19 cellular contexts compared by ENCODE assay signal in the genomic region with DNA sequence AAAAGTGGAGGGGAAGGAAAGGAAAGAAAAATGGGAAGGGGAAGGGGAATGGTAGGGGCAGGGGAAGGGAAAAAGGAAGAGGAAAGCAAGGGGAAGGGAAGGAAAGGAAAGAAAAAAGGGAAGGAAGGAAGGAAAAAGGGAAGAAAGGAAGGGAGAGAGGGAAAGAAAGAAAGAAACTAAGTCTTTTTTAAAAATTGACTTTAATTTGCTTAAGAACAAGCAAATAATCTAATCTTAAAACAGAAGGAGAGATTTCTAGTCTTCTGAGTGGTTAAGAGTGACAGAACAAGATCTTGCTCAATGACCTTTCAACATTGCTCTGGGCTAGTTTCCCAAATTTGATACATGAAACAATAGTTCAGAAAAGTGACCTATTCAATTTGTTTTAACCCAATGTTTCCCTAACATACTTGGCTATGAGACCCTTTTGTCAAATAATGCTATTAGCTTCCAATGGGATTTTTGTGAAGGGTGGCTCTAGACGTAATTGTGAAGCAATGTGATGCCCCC. TPM values are rescaled to one million over a fixed set of nuclear protein-coding genes. Genes with fewer than 3 reads are reported as not detected.
A peak's percentile ranks its signal among the peaks of the same experiment; 100 is the strongest.
DNase-seq lines count a peak whose midpoint lies in the region; ATAC-seq and TF ChIP-seq lines count a peak whose summit lies in the region.
"Had no signal": no experiment of that assay in that cellular context is flagged by ENCODE, and none has a peak within 500 bp of the region (broad histone marks: within the 10 kb centered on the region; RNA-seq: fewer than 3 reads in every experiment).

No MANE protein-coding gene starts in this region.

- H3K36me3 Mint-ChIP-seq in glutamatergic neuron (ENCODE audit: unreplicated experiment): no peaks in the 10 kb centered on the region
- H3K36me3 Mint-ChIP-seq in HFFc6 (ENCODE audit: low read depth): no peaks in the 10 kb centered on the region

- no peaks in the 10 kb centered on the region for H3K9me3 ChIP-seq in adipocyte (ENCODE audit: control insufficient read depth, low read length)
- no peaks in the 10 kb centered on the region for H3K9me3 ChIP-seq in right lobe of liver
- no peaks in the 10 kb centered on the region for H3K9me3 ChIP-seq in suprapubic skin
- H3K9me3 ChIP-seq: A549, MG63 had no signal

- H3K27me3 ChIP-seq in adipocyte (replicated peaks; ENCODE audit: control insufficient read depth, insufficient read depth, low read length): no peaks in the 10 kb centered on the region
- no peaks in the 10 kb centered on the region for H3K27me3 ChIP-seq in right lobe of liver
- no peaks in the 10 kb centered on the region for H3K27me3 ChIP-seq in suprapubic skin
- H3K27me3 ChIP-seq: MG63 had no signal

- H3K4me1 Mint-ChIP-seq in glutamatergic neuron (ENCODE audit: low read depth, unreplicated experiment) (no peaks in the 10 kb centered on the region), HFFc6 (ENCODE audit: low read depth) (peaks cover 4% of the 10 kb centered on the region)

- H3K27me3 Mint-ChIP-seq in glutamatergic neuron (ENCODE audit: unreplicated experiment) (peaks cover 2% of the 10 kb centered on the region), HFFc6 (ENCODE audit: insufficient read depth) (peaks cover 2% of the 10 kb centered on the region; the same call in 1 of the 2 replicates)

- H3K4me3 Mint-ChIP-seq in glutamatergic neuron (ENCODE audit: unreplicated experiment): no peak overlapping the region
- no peak overlapping the region for H3K4me3 Mint-ChIP-seq in HFFc6
- H3K4me3 Mint-ChIP-seq: H9 had no signal

- WGBS in right lobe of liver (ENCODE audit: insufficient coverage, low coverage, low lambda C conversion rate, missing lambda C conversion rate): 13% methylated on average over 1 of the region's 1 CpG
- 76% methylated on average over 1 of the region's 1 CpG for WGBS in suprapubic skin

- TF ChIP-seq CTCF in AG10803 (conservative IDR thresholded peaks at IDR 0.05; ENCODE audit: low read length) (no peak), fibroblast of mammary gland (conservative IDR thresholded peaks at IDR 0.05; ENCODE audit: control insufficient read depth, insufficient read depth, low read depth, low read length) (no peak), right lobe of liver (IDR thresholded peaks at IDR 0.05) (no peak), glutamatergic neuron (IDR thresholded peaks at IDR 0.05; ENCODE audit: partially characterized antibody, unreplicated experiment) (no peak), HFFc6 (IDR thresholded peaks at IDR 0.05) (no peak), suprapubic skin (IDR thresholded peaks at IDR 0.05) (no peak)

- intact Hi-C loops in right lobe of liver (cut with DNase I): no loop called here
- intact Hi-C loops in sciatic nerve (cut with DNase I): no loop called here

- peaks cover 34% of the 10 kb centered on the region for H3K4me1 ChIP-seq in adipocyte (ENCODE audit: control insufficient read depth, insufficient read depth, low read length)
- peaks cover 0 to 19% (median 6%) of the 10 kb centered on the region in 4 donors for H3K4me1 ChIP-seq in right lobe of liver
- peaks cover 6% of the 10 kb centered on the region for H3K4me1 ChIP-seq in suprapubic skin

- H3K4me3 ChIP-seq in AG10803 (ENCODE audit: low read length) (no peak overlapping the region), adipocyte (ENCODE audit: low read length) (peak overlapping the region; percentile 37), fibroblast of mammary gland (ENCODE audit: control insufficient read depth, low read depth, low read length) (no peak overlapping the region), right lobe of liver (no peak overlapping the region), suprapubic skin (no peak overlapping the region)
- H3K4me3 ChIP-seq: A549, GM12878, MG63 had no signal

- no peak overlapping the region for H3K27ac Mint-ChIP-seq in glutamatergic neuron (ENCODE audit: unreplicated experiment)
- no peak overlapping the region for H3K27ac Mint-ChIP-seq in HFFc6
- H3K27ac Mint-ChIP-seq: H9 had no signal

- TF ChIP-seq POLR2A in right lobe of liver (IDR thresholded peaks at IDR 0.05) (no peak), suprapubic skin (IDR thresholded peaks at IDR 0.05) (no peak)

- ATAC-seq in right lobe of liver: peak in 3 of 4 donors; percentile 36 to 55 (median 40)
- ATAC-seq in sciatic nerve: no peak
- ATAC-seq: GM12878 had no signal

- peak overlapping the region in 1 of 3 donors; percentile 71 for H3K27ac ChIP-seq in right lobe of liver
- H3K27ac ChIP-seq in suprapubic skin: no peak overlapping the region

- H3K36me3 ChIP-seq in adipocyte (ENCODE audit: control insufficient read depth, insufficient read depth, low read length, severe bottlenecking) (no peaks in the 10 kb centered on the region), right lobe of liver (no peaks in the 10 kb centered on the region), suprapubic skin (no peaks in the 10 kb centered on the region)
- H3K36me3 ChIP-seq: MG63 had no signal

- TF ChIP-seq EP300 in suprapubic skin (IDR thresholded peaks at IDR 0.05): no peak

- DNase-seq in AG10803 (ENCODE audit: low read depth) (peak; percentile 26), adipocyte (ENCODE audit: low read depth) (peak; percentile 27), fibroblast of mammary gland (ENCODE audit: low read depth) (peak; percentile 57), right lobe of liver (no peak), glutamatergic neuron (no peak), HFFc6 (no peak), suprapubic skin (ENCODE audit: low spot score in 2 of 2) (no peak), sciatic nerve (ENCODE audit: low spot score) (no peak)
- DNase-seq: DMS79, H9, KG1, MG63, NCI-H1105, NCI-H1694 treated with DMSO at 0.1 percent for 48 hours, NCI-H2171, NCI-H446 treated with DMSO at 0.1 percent for 48 hours, NCI-H774 had no signal

- peak overlapping the region; percentile 75 for H3K9ac ChIP-seq in adipocyte (ENCODE audit: low read length)

- H3K9me3 Mint-ChIP-seq in glutamatergic neuron (ENCODE audit: unreplicated experiment): no peaks in the 10 kb centered on the region
- no peaks in the 10 kb centered on the region for H3K9me3 Mint-ChIP-seq in HFFc6
- H3K9me3 Mint-ChIP-seq: H9 had no signal

RNA-seq across cellular contexts. Expression of a gene that starts 33.4 kb away (rescaled TPM):
- 10 to 100 TPM in 5 of 6 experiments, 1 to 10 TPM in 1; 9.6 to 17.7 (median 11.2) TPM for total RNA-seq in right lobe of liver
- not detected for total RNA-seq in glutamatergic neuron (ENCODE audit: unreplicated experiment)
- 10 to 100 TPM; 12.9 to 21.0 (median 16.4) TPM for total RNA-seq in HFFc6 (2021; fragmentation: NEBNext Ultra II Directional; extraction: Animal tissue kit (Norgen Biotek cat#: 25700))
- 1 to 10 TPM; 2.0 to 4.5 (median 2.9) TPM for total RNA-seq in suprapubic skin
- total RNA-seq in sciatic nerve: 20.8 TPM

Comparison
In these comparisons a context has a peak if more than half of its experiments do, and no peak if none do; other contexts are left out.
1. DNase-seq: peak in AG10803 (single experiment), adipocyte (single experiment) and fibroblast of mammary gland (single experiment); none in right lobe of liver (0 of 3), glutamatergic neuron (single experiment), HFFc6 (single experiment), suprapubic skin (0 of 2) and sciatic nerve (single experiment).